ENCODE assay signal across 15 cellular contexts in the genomic region with DNA sequence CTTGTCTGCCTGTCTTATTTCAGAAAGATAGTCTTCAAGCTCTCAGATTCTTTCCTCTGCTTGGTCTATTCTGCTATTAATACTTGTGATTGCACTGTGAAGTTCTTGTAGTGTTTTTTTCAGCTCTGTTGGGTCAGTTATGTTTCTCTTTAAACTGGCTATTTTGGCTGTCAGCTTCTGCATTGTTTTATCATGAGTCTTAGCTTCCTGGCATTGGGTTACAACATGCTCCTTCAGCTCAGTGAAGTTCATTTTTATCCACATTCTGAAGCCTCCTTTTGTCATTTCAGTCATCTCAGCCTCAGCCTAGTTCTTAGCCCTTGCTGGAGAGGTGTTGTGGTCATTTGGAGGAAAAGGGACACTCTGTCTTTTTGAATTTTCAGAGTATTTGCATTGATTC. TPM values are rescaled to one million over a fixed set of nuclear protein-coding genes. Genes with fewer than 3 reads are reported as not detected.
DNase-seq lines count a peak whose midpoint lies in the region; ATAC-seq and TF ChIP-seq lines count a peak whose summit lies in the region.
"Had no signal": no experiment of that assay in that cellular context is flagged by ENCODE, and none has a peak within 500 bp of the region (broad histone marks: within the 10 kb centered on the region; RNA-seq: fewer than 3 reads in every experiment).

No MANE protein-coding gene starts in this region.

- H3K4me3 Mint-ChIP-seq in natural killer cell treated with Interleukin-12 subunit alpha and Interleukin-12 subunit beta and Interleukin-15 and Interleukin-18, amount 100 ng/mL, for 72 hours, result no peak overlapping the region
- H3K4me3 Mint-ChIP-seq: nephron had no signal

- peaks cover 8% of the 10 kb centered on the region for H3K36me3 Mint-ChIP-seq in natural killer cell treated with Interleukin-12 subunit alpha and Interleukin-12 subunit beta and Interleukin-15 and Interleukin-18, amount 100 ng/mL, for 72 hours

- H3K27me3 ChIP-seq in gastroesophageal sphincter, result no peaks in the 10 kb centered on the region
- H3K27me3 ChIP-seq in heart right ventricle, result no peaks in the 10 kb centered on the region
- H3K27me3 ChIP-seq: esophagus muscularis mucosa, MG63, testis had no signal

- peaks cover 0 to 11% (median 0%) of the 10 kb centered on the region in 3 donors for H3K4me1 ChIP-seq in gastroesophageal sphincter
- no peaks in the 10 kb centered on the region for H3K4me1 ChIP-seq in heart right ventricle
- H3K4me1 ChIP-seq: testis had no signal

- DNase-seq in HS-27A (ENCODE audit: low read depth), result peak; percentile 56
- DNase-seq in astrocyte of the hippocampus (ENCODE audit: low read depth, low spot score), result peak; percentile 76
- no peak for DNase-seq in occipital lobe (lab: John Stamatoyannopoulos, UW)
- DNase-seq in heart right ventricle, result no peak
- DNase-seq in natural killer cell treated with Interleukin-12 subunit alpha and Interleukin-12 subunit beta and Interleukin-15 and Interleukin-18, amount 100 ng/mL, for 72 hours (ENCODE audit: low spot score), result no peak
- no peak for DNase-seq in mesenteric fat pad (ENCODE audit: low spot score)
- DNase-seq: activated CD4-positive, alpha-beta T cell treated with anti-CD3 and anti-CD28 coated beads, Interleukin-2, amount 50 U/mL, for 1 hour; kidney; MG63; NCI-H2171; small intestine; testis had no signal

- H3K36me3 ChIP-seq in gastroesophageal sphincter (no peaks in the 10 kb centered on the region), heart right ventricle (no peaks in the 10 kb centered on the region)
- H3K36me3 ChIP-seq: esophagus muscularis mucosa, MG63 had no signal

- no peak for TF ChIP-seq POLR2A in gastroesophageal sphincter (IDR thresholded peaks at IDR 0.05)

- peaks cover 0 to 3% of the 10 kb centered on the region in 2 donors for H3K4me1 Mint-ChIP-seq in natural killer cell treated with Interleukin-12 subunit alpha and Interleukin-12 subunit beta and Interleukin-15 and Interleukin-18, amount 100 ng/mL, for 72 hours (ENCODE audit: low read depth in 2 of 2)

- no peak for TF ChIP-seq EP300 in gastroesophageal sphincter (IDR thresholded peaks at IDR 0.05)

- ATAC-seq in gastroesophageal sphincter, result peak; percentile 34
- ATAC-seq in heart right ventricle, result no peak
- no peak for ATAC-seq in natural killer cell treated with Interleukin-12 subunit alpha and Interleukin-12 subunit beta and Interleukin-15 and Interleukin-18, amount 100 ng/mL, for 72 hours

- H3K9me3 ChIP-seq in gastroesophageal sphincter (no peaks in the 10 kb centered on the region), heart right ventricle (peaks cover 0 to 11% (median 0%) of the 10 kb centered on the region in 11 donors)
- H3K9me3 ChIP-seq: esophagus muscularis mucosa, MG63, testis had no signal

- H3K27me3 Mint-ChIP-seq in natural killer cell treated with Interleukin-12 subunit alpha and Interleukin-12 subunit beta and Interleukin-15 and Interleukin-18, amount 100 ng/mL, for 72 hours, result peaks cover 18 to 41% of the 10 kb centered on the region in 2 donors

- no peak overlapping the region for H3K27ac Mint-ChIP-seq in natural killer cell treated with Interleukin-12 subunit alpha and Interleukin-12 subunit beta and Interleukin-15 and Interleukin-18, amount 100 ng/mL, for 72 hours
- H3K27ac Mint-ChIP-seq: nephron had no signal

- H3K4me3 ChIP-seq in gastroesophageal sphincter (no peak overlapping the region), heart right ventricle (no peak overlapping the region)
- H3K4me3 ChIP-seq: esophagus muscularis mucosa, MG63, testis had no signal

- TF ChIP-seq CTCF in gastroesophageal sphincter (IDR thresholded peaks at IDR 0.05), result no peak
- TF ChIP-seq CTCF in heart right ventricle (IDR thresholded peaks at IDR 0.05), result no peak

- intact Hi-C loops in heart right ventricle (cut with DNase I), result no loop called here

- H3K9me3 Mint-ChIP-seq in natural killer cell treated with Interleukin-12 subunit alpha and Interleukin-12 subunit beta and Interleukin-15 and Interleukin-18, amount 100 ng/mL, for 72 hours, result peaks cover 5% of the 10 kb centered on the region

- H3K27ac ChIP-seq in gastroesophageal sphincter (no peak overlapping the region), heart right ventricle (no peak overlapping the region)
- H3K27ac ChIP-seq: testis had no signal

RNA-seq across cellular contexts. Expression of gene DEPDC7, which starts 15.5 kb away (rescaled TPM):
- total RNA-seq in gastroesophageal sphincter, result 1 to 10 TPM in 3 of 4 donors, under 1 TPM in 1; 0.27 to 4.2 (median 1.9) TPM
- 3.1 TPM for total RNA-seq in occipital lobe
- under 1 TPM in 6 of 10 donors, not detected in 4; 0.17 to 0.59 (median 0.28) TPM for total RNA-seq in heart right ventricle
- 1 to 10 TPM in 1 of 2 donors, under 1 TPM in 1; 0.30 to 1.5 TPM for polyA plus RNA-seq in heart right ventricle
- 1 to 10 TPM; 1.1 to 3.4 TPM for total RNA-seq in natural killer cell treated with Interleukin-12 subunit alpha and Interleukin-12 subunit beta and Interleukin-15 and Interleukin-18, amount 100 ng/mL, for 72 hours
- 0.74 TPM for total RNA-seq in mesenteric fat pad

RNA-seq across cellular contexts. Expression of gene TCP11L1, which starts 39.2 kb away (rescaled TPM):
- total RNA-seq in gastroesophageal sphincter (10 to 100 TPM; 33.5 to 73.6 (median 55.4) TPM), occipital lobe (39.8 TPM), heart right ventricle (1 to 10 TPM; 5.0 to 9.2 (median 6.5) TPM), mesenteric fat pad (21.2 TPM)
- polyA plus RNA-seq in heart right ventricle, result 1 to 10 TPM; 2.8 to 3.9 TPM
- total RNA-seq in natural killer cell treated with Interleukin-12 subunit alpha and Interleukin-12 subunit beta and Interleukin-15 and Interleukin-18, amount 100 ng/mL, for 72 hours, result 10 to 100 TPM; 23.0 to 31.7 TPM

Comparison
In these comparisons a context has a peak if more than half of its experiments do, and no peak if none do; other contexts are left out.
1. DNase-seq: peak in HS-27A (single experiment) and astrocyte of the hippocampus (single experiment); none in occipital lobe (single experiment), heart right ventricle (0 of 2), natural killer cell treated with Interleukin-12 subunit alpha and Interleukin-12 subunit beta and Interleukin-15 and Interleukin-18, amount 100 ng/mL, for 72 hours (single experiment) and mesenteric fat pad (single experiment).